In the genomic region with DNA sequence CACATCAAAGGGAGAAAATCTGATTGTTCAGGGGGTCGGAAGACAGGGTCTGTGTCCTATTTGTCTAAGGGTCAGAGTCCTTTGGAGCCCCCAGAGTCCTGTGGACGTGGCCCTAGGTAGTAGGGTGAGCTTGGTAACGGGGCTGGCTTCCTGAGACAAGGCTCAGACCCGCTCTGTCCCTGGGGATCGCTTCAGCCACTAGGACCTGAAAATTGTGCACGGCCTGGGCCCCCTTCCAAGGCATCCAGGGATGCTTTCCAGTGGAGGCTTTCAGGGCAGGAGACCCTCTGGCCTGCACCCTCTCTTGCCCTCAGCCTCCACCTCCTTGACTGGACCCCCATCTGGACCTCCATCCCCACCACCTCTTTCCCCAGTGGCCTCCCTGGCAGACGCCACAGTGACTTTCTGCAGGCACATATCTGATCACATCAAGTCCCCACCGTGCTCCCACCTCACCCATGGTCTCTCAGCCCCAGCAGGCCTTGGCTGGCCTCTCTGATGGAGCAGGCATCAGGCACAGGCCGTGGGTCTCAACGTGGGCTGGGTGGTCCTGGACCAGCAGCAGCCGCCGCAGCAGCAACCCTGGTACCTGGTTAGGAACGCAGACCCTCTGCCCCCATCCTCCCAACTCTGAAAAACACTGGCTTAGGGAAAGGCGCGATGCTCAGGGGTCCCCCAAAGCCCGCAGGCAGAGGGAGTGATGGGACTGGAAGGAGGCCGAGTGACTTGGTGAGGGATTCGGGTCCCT, we compare ENCODE assay signal across 18 cellular contexts. TPM values are rescaled to one million over a fixed set of nuclear protein-coding genes. Genes with fewer than 3 reads are reported as not detected.
DNase-seq lines count a peak whose midpoint lies in the region; FAIRE-seq and TF ChIP-seq lines count a peak whose summit lies in the region.
"Had no signal": no experiment of that assay in that cellular context is flagged by ENCODE, and none has a peak within 500 bp of the region (broad histone marks: within the 10 kb centered on the region; RNA-seq: fewer than 3 reads in every experiment).

No MANE protein-coding gene starts in this region.

- H3K27me3 ChIP-seq in Caco-2 (replicated peaks; ENCODE audit: control insufficient read depth, insufficient read depth, low read length) (no peaks in the 10 kb centered on the region), neuronal stem cell (ENCODE audit: control insufficient read depth in 3 of 3, insufficient read depth in 3 of 3, low read depth in 1 of 3, low read length in 3 of 3) (peaks cover 4 to 89% (median 25%) of the 10 kb centered on the region in 3 experiments), tibial artery (peaks cover 2 to 26% of the 10 kb centered on the region in 2 donors)
- H3K27me3 ChIP-seq: thyroid gland had no signal

- H2BK120ac ChIP-seq in neuronal stem cell (ENCODE audit: low read depth, low read length): peak overlapping the region; percentile 42

- no peaks in the 10 kb centered on the region for H3K27me3 Mint-ChIP-seq in Caco-2 (ENCODE audit: insufficient read depth, unreplicated experiment)
- H3K27me3 Mint-ChIP-seq in chondrocyte (ENCODE audit: low read depth): no peaks in the 10 kb centered on the region

- H3K14ac ChIP-seq in neuronal stem cell (ENCODE audit: low read length): peak overlapping the region; percentile 31

- H3K4me2 ChIP-seq in neuronal stem cell (ENCODE audit: insufficient read depth, low read length, poor library complexity, severe bottlenecking): peak overlapping the region; percentile 84

- peak overlapping the region; percentile 85 for H3K18ac ChIP-seq in neuronal stem cell (ENCODE audit: low read length)

- no peak overlapping the region for H4K8ac ChIP-seq in neuronal stem cell (ENCODE audit: low read depth, low read length)

- H3K4me3 ChIP-seq in Caco-2 (ENCODE audit: low read depth, low read length) (no peak overlapping the region), neuronal stem cell (ENCODE audit: low read length in 2 of 2) (no peak overlapping the region), tibial artery (no peak overlapping the region)
- H3K4me3 ChIP-seq: mucosa of descending colon had no signal

- H3K27ac Mint-ChIP-seq in Caco-2 (ENCODE audit: unreplicated experiment): no peak overlapping the region
- H3K27ac Mint-ChIP-seq in chondrocyte (ENCODE audit: unreplicated experiment): no peak overlapping the region
- H3K27ac Mint-ChIP-seq: activated naive CD4-positive, alpha-beta T cell treated with anti-CD3 and anti-CD28 coated beads, Interleukin-2, amount 50 U/mL, for 72 hours had no signal

- DNase-seq in Caco-2 (no peak), HTR-8/SVneo (ENCODE audit: insufficient read length, low spot score) (no peak), chondrocyte (ENCODE audit: low spot score) (no peak), neuronal stem cell (ENCODE audit: low spot score) (no peak), NCI-H146 treated with DMSO at 0.1 percent for 48 hours (lab: John Stamatoyannopoulos, UW; ENCODE audit: unreplicated experiment) (no peak), foreskin melanocyte (no peak), caudate nucleus (lab: John Stamatoyannopoulos, UW) (no peak), tibial artery (no peak)
- DNase-seq: central memory CD4-positive, alpha-beta T cell; GF-D8; islet precursor cell; NCI-H226 had no signal

- H3K79me1 ChIP-seq in neuronal stem cell (ENCODE audit: low read depth, low read length): no peaks in the 10 kb centered on the region

- CTCF ChIA-PET in Caco-2 (lab: Charles Lee): no interaction called here

- no peak overlapping the region for H2BK5ac ChIP-seq in neuronal stem cell (ENCODE audit: low read length)

- peak overlapping the region; percentile 71 for H3K4ac ChIP-seq in neuronal stem cell (ENCODE audit: low read length)

- H2AK5ac ChIP-seq in neuronal stem cell (ENCODE audit: low read depth, low read length): peak overlapping the region; percentile 20

- no peak overlapping the region for H2BK12ac ChIP-seq in neuronal stem cell (ENCODE audit: low read length)

- POLR2A ChIA-PET in Caco-2 (lab: Charles Lee): no interaction called here

- no peak overlapping the region for H2AFZ ChIP-seq in neuronal stem cell (ENCODE audit: low read length)

- no peak overlapping the region for H3K9ac ChIP-seq in neuronal stem cell (ENCODE audit: low read depth, low read length, poor library complexity)

- H3K36me3 ChIP-seq in Caco-2 (ENCODE audit: control insufficient read depth, insufficient read depth, low read length): no peaks in the 10 kb centered on the region
- no peaks in the 10 kb centered on the region for H3K36me3 ChIP-seq in neuronal stem cell (replicated peaks in 1 of 2; ENCODE audit: control insufficient read depth in 2 of 2, insufficient read depth in 2 of 2, low read length in 2 of 2)
- H3K36me3 ChIP-seq in tibial artery: no peaks in the 10 kb centered on the region
- H3K36me3 ChIP-seq: prostate gland, SJSA1, thyroid gland had no signal

- H3K9me3 ChIP-seq in Caco-2: no peaks in the 10 kb centered on the region
- no peaks in the 10 kb centered on the region for H3K9me3 ChIP-seq in neuronal stem cell (replicated peaks in 1 of 2; ENCODE audit: control insufficient read depth in 2 of 2, insufficient read depth in 1 of 2, low read depth in 1 of 2, low read length in 2 of 2)
- H3K9me3 ChIP-seq in tibial artery: no peaks in the 10 kb centered on the region
- H3K9me3 ChIP-seq: mucosa of descending colon, prostate gland, SJSA1, thyroid gland had no signal

- no peaks in the 10 kb centered on the region for H3K9me3 Mint-ChIP-seq in Caco-2 (ENCODE audit: unreplicated experiment)
- H3K9me3 Mint-ChIP-seq in chondrocyte (ENCODE audit: low read depth): no peaks in the 10 kb centered on the region
- H3K9me3 Mint-ChIP-seq: activated naive CD4-positive, alpha-beta T cell treated with anti-CD3 and anti-CD28 coated beads, Interleukin-2, amount 50 U/mL, for 72 hours had no signal

- H3K27ac ChIP-seq in neuronal stem cell (replicated peaks; ENCODE audit: low read length) (no peak overlapping the region), caudate nucleus (ENCODE audit: low read depth, low read length) (no peak overlapping the region), tibial artery (no peak overlapping the region)
- H3K27ac ChIP-seq: C4-2B, prostate gland, SJSA1, thyroid gland had no signal

- peak overlapping the region; percentile 6 for H2BK15ac ChIP-seq in neuronal stem cell (ENCODE audit: low read length)

- no TSS peak for BruUV-seq in Caco-2 (replicated peaks; lab: Mats Ljungman, UMichigan)

- WGBS in neuronal stem cell (ENCODE audit: extremely low coverage in 2 of 2, insufficient read length in 2 of 2, insufficient replicate concordance in 1 of 2), 2 donors: no CpG with 5 or more reads among the region's 18 CpGs

- H3K36me3 Mint-ChIP-seq in Caco-2 (ENCODE audit: insufficient read depth, unreplicated experiment): no peaks in the 10 kb centered on the region
- no peaks in the 10 kb centered on the region for H3K36me3 Mint-ChIP-seq in chondrocyte (ENCODE audit: low read depth)
- H3K36me3 Mint-ChIP-seq: activated naive CD4-positive, alpha-beta T cell treated with anti-CD3 and anti-CD28 coated beads, Interleukin-2, amount 50 U/mL, for 72 hours had no signal

- intact Hi-C loops in Caco-2 (cut with micrococcal nuclease; ENCODE audit: unreplicated experiment) (loop anchor here (5.0 kb wide), 1 partner anchor 35 kb away; the partner anchor contains the start of gene MAP3K2), tibial artery (cut with DNase I; ENCODE audit: low total_unique reads) (no loop called here)

- TF ChIP-seq CTCF in Caco-2 (IDR thresholded peaks at IDR 0.05; ENCODE audit: insufficient read depth in 1 of 2, low read depth in 1 of 2, low read length in 1 of 2, severe bottlenecking in 1 of 2, unreplicated experiment in 1 of 2): no peak
- no peak for TF ChIP-seq CTCF in chondrocyte (IDR thresholded peaks at IDR 0.05)
- TF ChIP-seq CTCF in tibial artery (IDR thresholded peaks at IDR 0.05): no peak

- H4K91ac ChIP-seq in neuronal stem cell (ENCODE audit: low read depth, low read length, poor library complexity): no peak overlapping the region

- peak overlapping the region; percentile 71 for H3K4me3 Mint-ChIP-seq in Caco-2 (ENCODE audit: unreplicated experiment)
- peak overlapping the region; percentile 16 for H3K4me3 Mint-ChIP-seq in chondrocyte (ENCODE audit: unreplicated experiment)

- H3K4me1 ChIP-seq in Caco-2: peaks cover 7% of the 10 kb centered on the region; the same call in 1 of the 2 replicates
- peaks cover 4 to 5% of the 10 kb centered on the region in 2 donors for H3K4me1 ChIP-seq in neuronal stem cell (ENCODE audit: control insufficient read depth in 2 of 2, insufficient read depth in 1 of 2, low read depth in 1 of 2, low read length in 2 of 2)
- peaks cover 0 to 34% (median 22%) of the 10 kb centered on the region in 4 donors for H3K4me1 ChIP-seq in tibial artery

- H3K23ac ChIP-seq in neuronal stem cell (ENCODE audit: low read depth, low read length, poor library complexity): peak overlapping the region; percentile 87

- FAIRE-seq in HTR-8/SVneo (lab: Jason Lieb, UNC): peak; percentile 9

- peaks cover 8% of the 10 kb centered on the region for H3K4me1 Mint-ChIP-seq in Caco-2 (ENCODE audit: low read depth, unreplicated experiment)
- H3K4me1 Mint-ChIP-seq in chondrocyte (ENCODE audit: low read depth): peaks cover 23% of the 10 kb centered on the region

RNA-seq across cellular contexts. Expression of gene PROC, which starts 3.8 kb away (rescaled TPM):
- 4.1 and 6.4 TPM in 2 replicates for total RNA-seq in Caco-2 (2022)
- 2.6 to 5.3 TPM (median 2.7 TPM) in 3 replicates for total RNA-seq in chondrocyte
- 0.07 TPM for polyA plus RNA-seq in neuronal stem cell (2013, experiment 1 of 2)
- 0.07 TPM for polyA plus RNA-seq in neuronal stem cell (2013, experiment 2 of 2)
- total RNA-seq: activated naive CD4-positive, alpha-beta T cell treated with anti-CD3 and anti-CD28 coated beads, Interleukin-2, amount 50 U/mL, for 72 hours; prostate gland; thyroid gland had no signal

RNA-seq across cellular contexts. Expression of gene MAP3K2, which starts 34.3 kb away (rescaled TPM):
- total RNA-seq in Caco-2 (2022): 35.0 and 38.7 TPM in 2 replicates
- total RNA-seq in chondrocyte: 77.3 to 88.1 TPM (median 79.5 TPM) in 3 replicates
- 9.5 TPM for polyA plus RNA-seq in neuronal stem cell (2013, experiment 1 of 2)
- 10.4 TPM for polyA plus RNA-seq in neuronal stem cell (2013, experiment 2 of 2)
